ENCODE assay signal across 9 cellular contexts in genomic region chr6:147207351-147207750, GRCh38. TPM values are rescaled to one million over a fixed set of nuclear protein-coding genes. Genes with fewer than 3 reads are reported as not detected.
DNase-seq lines count a peak whose midpoint lies in the region; ATAC-seq and TF ChIP-seq lines count a peak whose summit lies in the region.
"Had no signal": no experiment of that assay in that cellular context is flagged by ENCODE, and none has a peak within 500 bp of the region (broad histone marks: within the 10 kb centered on the region; RNA-seq: fewer than 3 reads in every experiment).

No MANE protein-coding gene starts in this region.

- H3K4me1 Mint-ChIP-seq in activated naive CD4-positive, alpha-beta T cell treated with anti-CD3 and anti-CD28 coated beads, Interleukin-2, amount 50 U/mL, for 24 hours: peaks cover 63% of the 10 kb centered on the region

- no peaks in the 10 kb centered on the region for H3K27me3 Mint-ChIP-seq in activated naive CD4-positive, alpha-beta T cell treated with anti-CD3 and anti-CD28 coated beads, Interleukin-2, amount 50 U/mL, for 24 hours

- DNase-seq in activated naive CD4-positive, alpha-beta T cell treated with Interleukin-2 at 50 U/mL for 16 hours: no peak
- DNase-seq in ascending aorta (ENCODE audit: low spot score in 2 of 2): no peak
- DNase-seq in medulla oblongata (ENCODE audit: extremely low spot score): peak; percentile 38
- no peak for DNase-seq in upper lobe of left lung
- no peak for DNase-seq in stimulated activated CD4-positive, alpha-beta T cell treated with anti-CD3 and anti-CD28 coated beads, Interleukin-2, amount 100 ng/mL, for 24 hours
- DNase-seq in GM20000 (ENCODE audit: low spot score): no peak
- DNase-seq: nucleus accumbens had no signal

- H3K27ac ChIP-seq in ascending aorta (peak overlapping the region; percentile 98 to 99), upper lobe of left lung (peak overlapping the region in 3 of 4 donors; percentile 2 to 49 (median 48))

- peaks cover 3% of the 10 kb centered on the region for H3K36me3 Mint-ChIP-seq in activated naive CD4-positive, alpha-beta T cell treated with anti-CD3 and anti-CD28 coated beads, Interleukin-2, amount 50 U/mL, for 24 hours

- no peaks in the 10 kb centered on the region for H3K36me3 ChIP-seq in ascending aorta
- no peaks in the 10 kb centered on the region for H3K36me3 ChIP-seq in upper lobe of left lung

- H3K9me3 ChIP-seq in ascending aorta (no peaks in the 10 kb centered on the region), upper lobe of left lung (no peaks in the 10 kb centered on the region)

- TF ChIP-seq CTCF in ascending aorta (IDR thresholded peaks at IDR 0.05): no peak
- TF ChIP-seq CTCF in upper lobe of left lung (IDR thresholded peaks at IDR 0.05): no peak
- TF ChIP-seq CTCF in GM20000 (IDR thresholded peaks at IDR 0.05; ENCODE audit: extremely low read depth, missing control alignments): no peak

- no peaks in the 10 kb centered on the region for H3K9me3 Mint-ChIP-seq in activated naive CD4-positive, alpha-beta T cell treated with anti-CD3 and anti-CD28 coated beads, Interleukin-2, amount 50 U/mL, for 24 hours

- no peak for TF ChIP-seq EP300 in upper lobe of left lung (IDR thresholded peaks at IDR 0.05)

- intact Hi-C loops in ascending aorta (cut with DNase I): loop anchor here (10.0 kb wide), 1 partner anchor 1393 kb away; the partner anchor contains the start of gene FBXO30

- H3K27me3 ChIP-seq in ascending aorta (no peaks in the 10 kb centered on the region), upper lobe of left lung (no peaks in the 10 kb centered on the region)

- TF ChIP-seq POLR2A in upper lobe of left lung (IDR thresholded peaks at IDR 0.05): no peak

- H3K4me3 ChIP-seq in ascending aorta: peak overlapping the region; percentile 19 to 98
- no peak overlapping the region for H3K4me3 ChIP-seq in upper lobe of left lung

- peak overlapping the region; percentile 28 for H3K4me3 Mint-ChIP-seq in activated naive CD4-positive, alpha-beta T cell treated with anti-CD3 and anti-CD28 coated beads, Interleukin-2, amount 50 U/mL, for 24 hours

- whole genome bisulfite sequencing in upper lobe of left lung, 2 donors: 63 to 72% methylated on average over 6 of the region's 6 CpGs

- no peak for ATAC-seq in upper lobe of left lung (ENCODE audit: low FRiP score in 2 of 2)
- ATAC-seq in GM21447 (IDR thresholded peaks at IDR 0.05; ENCODE audit: unreplicated experiment): no peak

- H3K4me1 ChIP-seq in ascending aorta (peaks cover 0 to 2% of the 10 kb centered on the region in 2 donors), upper lobe of left lung (peaks cover 0 to 12% (median 11%) of the 10 kb centered on the region in 4 donors)

- peak overlapping the region; percentile 85 for H3K27ac Mint-ChIP-seq in activated naive CD4-positive, alpha-beta T cell treated with anti-CD3 and anti-CD28 coated beads, Interleukin-2, amount 50 U/mL, for 24 hours

RNA-seq across cellular contexts. Expression of gene STXBP5, which starts 3.1 kb away (rescaled TPM):
- total RNA-seq in ascending aorta (13.6 TPM), upper lobe of left lung (10 to 100 TPM; 10.5 to 26.5 (median 15.7) TPM)

Comparison
In these comparisons a context has a peak if more than half of its experiments do, and no peak if none do; other contexts are left out.
1. H3K4me3 ChIP-seq: peak in ascending aorta (2 of 2); none in upper lobe of left lung (0 of 4).